ENCODE assay signal across 12 cellular contexts in the genomic region with DNA sequence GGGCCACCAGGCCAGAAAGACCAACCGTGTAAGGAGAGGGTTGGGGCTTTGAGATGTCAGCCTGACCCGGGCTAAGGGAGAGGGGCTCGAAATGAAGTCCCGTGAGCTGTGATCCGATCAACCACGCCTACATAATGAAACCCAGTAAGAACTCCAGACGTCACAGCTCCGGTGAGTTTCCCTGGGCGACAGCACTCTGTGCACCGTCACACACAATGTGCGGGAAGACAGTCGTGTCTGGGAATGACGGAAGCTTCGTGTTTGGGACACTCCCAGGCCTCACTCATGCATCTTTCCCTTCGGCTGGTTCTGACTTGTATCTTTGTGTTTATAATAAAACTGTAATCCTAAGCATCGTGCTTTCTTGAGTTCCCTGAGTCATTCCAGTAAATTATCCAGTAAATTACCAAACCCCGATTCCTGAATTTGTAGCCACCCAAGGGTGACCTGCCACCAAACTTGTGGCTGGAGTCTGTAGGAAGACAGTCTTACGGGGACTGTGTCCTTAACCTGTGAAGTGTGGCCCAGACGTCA. TPM values are rescaled to one million over a fixed set of nuclear protein-coding genes. Genes with fewer than 3 reads are reported as not detected.
A peak's percentile ranks its signal among the peaks of the same experiment; 100 is the strongest.
DNase-seq lines count a peak whose midpoint lies in the region; ATAC-seq and TF ChIP-seq lines count a peak whose summit lies in the region.
"Had no signal": no experiment of that assay in that cellular context is flagged by ENCODE, and none has a peak within 500 bp of the region (broad histone marks: within the 10 kb centered on the region; RNA-seq: fewer than 3 reads in every experiment).

No MANE protein-coding gene starts in this region.

- intact Hi-C loops in lower leg skin (cut with DNase I; ENCODE audit: low total_unique reads): no loop called here
- intact Hi-C loops in CD8-positive, alpha-beta T cell (cut with DNase I, micrococcal nuclease): no loop called here

- CTCF ChIA-PET in CD8-positive, alpha-beta T cell (lab: Charles Lee): interaction anchor here (1.3 kb wide), 1 partner anchor 10 kb away, joined by 3 read pairs; no protein-coding TSS in a partner anchor

- DNase-seq in ELR (ENCODE audit: low read depth) (peak; percentile 73), coronary artery (ENCODE audit: low spot score) (peak; percentile 74), lower leg skin (ENCODE audit: low spot score in 2 of 2) (peak; percentile 50 to 88), smooth muscle cell (lab: John Stamatoyannopoulos, UW; ENCODE audit: unreplicated experiment) (peak; percentile 53), MM.1S (no peak), DMS79 (lab: John Stamatoyannopoulos, UW) (no peak)
- DNase-seq in CD8-positive, alpha-beta T cell: no peak
- DNase-seq in activated CD4-positive, alpha-beta T cell treated with anti-CD3 and anti-CD28 coated beads, Interleukin-2, amount 50 U/mL, for 4 hours: no peak
- DNase-seq: effector CD4-positive, alpha-beta T cell had no signal

- H3K4me2 ChIP-seq in smooth muscle cell (peak overlapping the region; percentile 67), MM.1S (ENCODE audit: low read depth, low read length) (no peak overlapping the region)

- H3K9me2 ChIP-seq in MM.1S (replicated peaks; ENCODE audit: insufficient read depth, low read length): no peaks in the 10 kb centered on the region

- H3K4me1 ChIP-seq in smooth muscle cell (ENCODE audit: low read depth) (peaks cover 16% of the 10 kb centered on the region), MM.1S (ENCODE audit: low read length) (no peaks in the 10 kb centered on the region)
- no peaks in the 10 kb centered on the region for H3K4me1 ChIP-seq in CD8-positive, alpha-beta T cell (ENCODE audit: insufficient read depth, low read length)
- H3K4me1 ChIP-seq: HAP-1 had no signal

- H4K20me1 ChIP-seq in smooth muscle cell (ENCODE audit: low read depth): no peaks in the 10 kb centered on the region
- H4K20me1 ChIP-seq in MM.1S (ENCODE audit: insufficient read depth, low read length): no peaks in the 10 kb centered on the region

- H3K27me3 ChIP-seq in smooth muscle cell (ENCODE audit: low read depth) (no peaks in the 10 kb centered on the region), MM.1S (replicated peaks; ENCODE audit: insufficient read depth, low read length) (no peaks in the 10 kb centered on the region)
- H3K27me3 ChIP-seq in CD8-positive, alpha-beta T cell (ENCODE audit: insufficient read depth, low read length): no peaks in the 10 kb centered on the region

- POLR2A ChIA-PET in CD8-positive, alpha-beta T cell (lab: Charles Lee): no interaction called here

- H3F3A ChIP-seq in smooth muscle cell (ENCODE audit: low read depth) (peaks cover 12% of the 10 kb centered on the region), MM.1S (ENCODE audit: insufficient read depth, low read length) (no peaks in the 10 kb centered on the region)

- H3K9me3 ChIP-seq in smooth muscle cell (replicated peaks; ENCODE audit: low read depth) (no peaks in the 10 kb centered on the region), MM.1S (replicated peaks; ENCODE audit: insufficient read depth, low read length) (no peaks in the 10 kb centered on the region)
- H3K9me3 ChIP-seq in CD8-positive, alpha-beta T cell (ENCODE audit: low read length): no peaks in the 10 kb centered on the region
- H3K9me3 ChIP-seq: HAP-1 had no signal

- peak overlapping the region; percentile 45 for H2AFZ ChIP-seq in smooth muscle cell (ENCODE audit: low read depth)
- H2AFZ ChIP-seq in MM.1S (ENCODE audit: low read length): no peak overlapping the region

- peaks cover 2% of the 10 kb centered on the region for H3K27me3 Mint-ChIP-seq in CD8-positive, alpha-beta T cell (ENCODE audit: low read depth)

- H3K36me3 Mint-ChIP-seq in CD8-positive, alpha-beta T cell: no peaks in the 10 kb centered on the region

- TF ChIP-seq POLR2A in lower leg skin (IDR thresholded peaks at IDR 0.05): no peak

- no peak overlapping the region for H3K4me3 Mint-ChIP-seq in CD8-positive, alpha-beta T cell
- H3K4me3 Mint-ChIP-seq: activated T-helper 1 cell treated with anti-CD3 and anti-CD28 coated beads, Interleukin-12 subunit alpha, Interleukin-12 subunit beta, Interleukin-2, Interleukin-4 antibody, amounts not matched to agents 30 ng/mL and 10 ng/mL and 1 ng/mL, durations not matched to agents 14 hours and 24 hours and 36 hours had no signal

- no peak for ATAC-seq in CD8-positive, alpha-beta T cell

- H3K27ac Mint-ChIP-seq in CD8-positive, alpha-beta T cell: no peak overlapping the region
- H3K27ac Mint-ChIP-seq: activated T-helper 1 cell treated with anti-CD3 and anti-CD28 coated beads, Interleukin-12 subunit alpha, Interleukin-12 subunit beta, Interleukin-2, Interleukin-4 antibody, amounts not matched to agents 30 ng/mL and 10 ng/mL and 1 ng/mL, durations not matched to agents 14 hours and 24 hours and 36 hours had no signal

- 39 to 44% methylated on average over 19 of the region's 19 CpGs for WGBS in lower leg skin, 2 donors
- WGBS in smooth muscle cell (ENCODE audit: low lambda C conversion rate): 39% methylated on average over 19 of the region's 19 CpGs

- peaks cover 4% of the 10 kb centered on the region for H3K9me3 Mint-ChIP-seq in CD8-positive, alpha-beta T cell

- H3K27ac ChIP-seq in coronary artery (peak overlapping the region in 1 of 2 donors; percentile 47), smooth muscle cell (ENCODE audit: low read depth) (peak overlapping the region; percentile 94), MM.1S (ENCODE audit: low read length) (no peak overlapping the region)
- H3K27ac ChIP-seq in CD8-positive, alpha-beta T cell (ENCODE audit: low read depth, low read length): no peak overlapping the region
- H3K27ac ChIP-seq: VCaP had no signal

- TF ChIP-seq CTCF in coronary artery (IDR thresholded peaks at IDR 0.05): no peak
- no peak for TF ChIP-seq CTCF in lower leg skin (IDR thresholded peaks at IDR 0.05)
- no peak for TF ChIP-seq CTCF in smooth muscle cell (IDR thresholded peaks at IDR 0.05; ENCODE audit: borderline replicate concordance, insufficient read depth, poor library complexity, severe bottlenecking)
- TF ChIP-seq CTCF in MM.1S (IDR thresholded peaks at IDR 0.05; ENCODE audit: low read length): no peak
- no peak for TF ChIP-seq CTCF in CD8-positive, alpha-beta T cell (IDR thresholded peaks at IDR 0.05)

- no peaks in the 10 kb centered on the region for H3K4me1 Mint-ChIP-seq in CD8-positive, alpha-beta T cell (ENCODE audit: low read depth)

- H3K4me3 ChIP-seq in coronary artery (peak overlapping the region; percentile 10), lower leg skin (ENCODE audit: low read depth, poor library complexity, severe bottlenecking) (no peak overlapping the region), smooth muscle cell (no peak overlapping the region), MM.1S (ENCODE audit: low read length) (no peak overlapping the region)
- no peak overlapping the region for H3K4me3 ChIP-seq in CD8-positive, alpha-beta T cell (ENCODE audit: low read depth, low read length)
- H3K4me3 ChIP-seq: HAP-1 had no signal

- H3K9ac ChIP-seq in smooth muscle cell (ENCODE audit: low read depth) (peak overlapping the region; percentile 81), MM.1S (ENCODE audit: low read length) (no peak overlapping the region)

- H3K36me3 ChIP-seq in smooth muscle cell (ENCODE audit: low read depth) (no peaks in the 10 kb centered on the region), MM.1S (replicated peaks; ENCODE audit: insufficient read depth, low read length) (no peaks in the 10 kb centered on the region)
- no peaks in the 10 kb centered on the region for H3K36me3 ChIP-seq in CD8-positive, alpha-beta T cell (ENCODE audit: insufficient read depth, low read length)
- H3K36me3 ChIP-seq: HAP-1 had no signal

- H3K79me2 ChIP-seq in smooth muscle cell (ENCODE audit: low read depth) (no peaks in the 10 kb centered on the region), MM.1S (ENCODE audit: low read length) (no peaks in the 10 kb centered on the region)

RNA-seq across cellular contexts. Expression of a gene that starts 44.2 kb away (rescaled TPM):
- total RNA-seq in lower leg skin (1 to 10 TPM; 2.4 to 3.5 (median 2.7) TPM), smooth muscle cell (1.1 and 2.0 TPM in 2 replicates)
- polyA plus RNA-seq in smooth muscle cell: 3.8 and 5.0 TPM in 2 replicates
- not detected for total RNA-seq in CD8-positive, alpha-beta T cell
- total RNA-seq: activated T-helper 1 cell treated with anti-CD3 and anti-CD28 coated beads, Interleukin-12 subunit alpha, Interleukin-12 subunit beta, Interleukin-2, Interleukin-4 antibody, amounts not matched to agents 30 ng/mL and 10 ng/mL and 1 ng/mL, durations not matched to agents 14 hours and 24 hours and 36 hours had no signal

Comparison
In these comparisons a context has a peak if more than half of its experiments do, and no peak if none do; other contexts are left out.
1. DNase-seq: peak in ELR (single experiment), coronary artery (single experiment), lower leg skin (2 of 2) and smooth muscle cell (single experiment); none in MM.1S (single experiment), DMS79 (single experiment), CD8-positive, alpha-beta T cell (0 of 7) and activated CD4-positive, alpha-beta T cell treated with anti-CD3 and anti-CD28 coated beads, Interleukin-2, amount 50 U/mL, for 4 hours (0 of 2).